ENCODE assay signal across 19 cellular contexts in genomic region chr14:50070840-50071548, GRCh38. TPM values are rescaled to one million over a fixed set of nuclear protein-coding genes. Genes with fewer than 3 reads are reported as not detected.
DNase-seq lines count a peak whose midpoint lies in the region; ATAC-seq and TF ChIP-seq lines count a peak whose summit lies in the region.
"Had no signal": no experiment of that assay in that cellular context is flagged by ENCODE, and none has a peak within 500 bp of the region (broad histone marks: within the 10 kb centered on the region; RNA-seq: fewer than 3 reads in every experiment).

No MANE protein-coding gene starts in this region.

- CTCF ChIA-PET in Panc1 (lab: Charles Lee): no interaction called here

- no peak overlapping the region for H3K9ac ChIP-seq in endodermal cell (ENCODE audit: extremely low read depth, low read length, poor library complexity, severe bottlenecking)
- H3K9ac ChIP-seq: BLaER1, GM23248 had no signal

- H3K4me3 Mint-ChIP-seq in memory B cell (no peak overlapping the region), endodermal cell (no peak overlapping the region)
- H3K4me3 Mint-ChIP-seq: activated T-helper 17 cell treated with anti-CD3 and anti-CD28 coated beads, Interleukin-2, amount 50 U/mL, for 72 hours had no signal

- H3K36me3 Mint-ChIP-seq in memory B cell: peaks cover 23% of the 10 kb centered on the region
- peaks cover 8% of the 10 kb centered on the region for H3K36me3 Mint-ChIP-seq in endodermal cell (ENCODE audit: low read depth)

- H3K4me1 ChIP-seq in Panc1 (ENCODE audit: control insufficient read depth, insufficient read depth, low read length): no peaks in the 10 kb centered on the region
- no peaks in the 10 kb centered on the region for H3K4me1 ChIP-seq in endodermal cell (ENCODE audit: control insufficient read depth, insufficient read depth, low read length)
- no peaks in the 10 kb centered on the region for H3K4me1 ChIP-seq in testis
- H3K4me1 ChIP-seq: BLaER1 had no signal

- intact Hi-C loops in Panc1 (cut with micrococcal nuclease; ENCODE audit: unreplicated experiment): loop anchor here (2.0 kb wide), 1 partner anchor 18 kb away; no protein-coding TSS in a partner anchor
- intact Hi-C loops in testis (cut with DNase I; ENCODE audit: low total_unique reads): no loop called here

- TF ChIP-seq CTCF in GM12865 (IDR thresholded peaks at IDR 0.05; ENCODE audit: insufficient read depth, low read depth, low read length, missing control alignments) (no peak), Panc1 (IDR thresholded peaks at IDR 0.05) (no peak), endodermal cell (conservative IDR thresholded peaks at IDR 0.05) (no peak), testis (IDR thresholded peaks at IDR 0.05) (no peak)

- H3K27me3 ChIP-seq in Panc1 (ENCODE audit: control insufficient read depth, insufficient read depth, low read length) (no peaks in the 10 kb centered on the region), endodermal cell (ENCODE audit: control insufficient read depth, insufficient read depth, low read length, poor library complexity, severe bottlenecking) (peaks cover 2% of the 10 kb centered on the region), testis (no peaks in the 10 kb centered on the region)
- H3K27me3 ChIP-seq: BLaER1, hepatocyte, right lobe of liver had no signal

- H3K36me3 ChIP-seq in Panc1 (ENCODE audit: control insufficient read depth, insufficient read depth, low read length) (no peaks in the 10 kb centered on the region), endodermal cell (ENCODE audit: control insufficient read depth, insufficient read depth, low read length) (no peaks in the 10 kb centered on the region), testis (ENCODE audit: low read depth, missing control alignments) (no peaks in the 10 kb centered on the region)
- H3K36me3 ChIP-seq: BLaER1, right lobe of liver had no signal

- in situ Hi-C loops in Panc1 (cut with HindIII; ENCODE audit: low pct_unique_long_range_greater_than_20kb, low sequenced_read_pairs): no loop called here

- H3K4me1 Mint-ChIP-seq in memory B cell: peaks cover 24% of the 10 kb centered on the region
- H3K4me1 Mint-ChIP-seq in endodermal cell: peaks cover 12% of the 10 kb centered on the region

- POLR2A ChIA-PET in Panc1 (lab: Charles Lee): no interaction called here

- 72 to 86% methylated on average over 6 to 13 of the region's 13 CpGs for WGBS in endodermal cell (ENCODE audit: insufficient coverage in 1 of 2, insufficient read length in 1 of 2), 2 experiments
- 80 to 81% methylated on average over 13 of the region's 13 CpGs for WGBS in testis, 2 donors

- peak; percentile 35 for DNase-seq in GM12865 (ENCODE audit: low read depth)
- no peak for DNase-seq in Panc1 (ENCODE audit: low read depth, low spot score)
- DNase-seq in memory B cell (ENCODE audit: low spot score in 2 of 2): no peak
- no peak for DNase-seq in endodermal cell
- no peak for DNase-seq in testis
- DNase-seq: activated CD4-positive, alpha-beta T cell treated with anti-CD3 and anti-CD28 coated beads for 1 hour; central memory CD4-positive, alpha-beta T cell; DMS153; GM23248; kidney; NCI-H187; NCI-H510A; right lobe of liver; SIG-M5 had no signal

- H3K27ac Mint-ChIP-seq in memory B cell: peak overlapping the region; percentile 7
- no peak overlapping the region for H3K27ac Mint-ChIP-seq in endodermal cell
- H3K27ac Mint-ChIP-seq: activated T-helper 17 cell treated with anti-CD3 and anti-CD28 coated beads, Interleukin-2, amount 50 U/mL, for 72 hours had no signal

- no peaks in the 10 kb centered on the region for H3K9me3 ChIP-seq in Panc1 (ENCODE audit: control insufficient read depth, insufficient read depth, low read depth, low read length)
- no peaks in the 10 kb centered on the region for H3K9me3 ChIP-seq in endodermal cell (ENCODE audit: control insufficient read depth, low read length)
- no peaks in the 10 kb centered on the region for H3K9me3 ChIP-seq in testis
- H3K9me3 ChIP-seq: BLaER1, right lobe of liver had no signal

- H3K4me3 ChIP-seq in GM12865 (ENCODE audit: low read depth, low read length) (no peak overlapping the region), Panc1 (ENCODE audit: low read depth in 2 of 2, low read length in 2 of 2) (no peak overlapping the region), endodermal cell (ENCODE audit: low read length) (no peak overlapping the region), testis (no peak overlapping the region)
- H3K4me3 ChIP-seq: BLaER1, GM23248, hepatocyte, right lobe of liver had no signal

- H3K9me3 Mint-ChIP-seq in memory B cell (peaks cover 1% of the 10 kb centered on the region), endodermal cell (peaks cover 19% of the 10 kb centered on the region)
- H3K9me3 Mint-ChIP-seq: activated T-helper 17 cell treated with anti-CD3 and anti-CD28 coated beads, Interleukin-2, amount 50 U/mL, for 72 hours had no signal

- H3K27me3 Mint-ChIP-seq in memory B cell (no peaks in the 10 kb centered on the region), endodermal cell (ENCODE audit: insufficient read depth) (peaks cover 9% of the 10 kb centered on the region)
- H3K27me3 Mint-ChIP-seq: activated T-helper 17 cell treated with anti-CD3 and anti-CD28 coated beads, Interleukin-2, amount 50 U/mL, for 72 hours had no signal

- no peak for TF ChIP-seq POLR2A in testis (IDR thresholded peaks at IDR 0.05)

- BruUV-seq in Panc1 (replicated peaks; lab: Mats Ljungman, UMichigan): no TSS peak

- H3K27ac ChIP-seq in Panc1 (ENCODE audit: low read length) (peak overlapping the region; percentile 44; the same call in 1 of the 2 replicates), endodermal cell (ENCODE audit: low read depth, low read length) (no peak overlapping the region), testis (no peak overlapping the region)
- H3K27ac ChIP-seq: BLaER1, GM23248, hepatocyte, right lobe of liver had no signal

- ATAC-seq in GM21423 (IDR thresholded peaks at IDR 0.05; ENCODE audit: unreplicated experiment) (peak; percentile 58), Panc1 (no peak), memory B cell (ENCODE audit: low read depth) (peak; percentile 17), GM21619 (IDR thresholded peaks at IDR 0.05; ENCODE audit: unreplicated experiment) (no peak)
- ATAC-seq: right lobe of liver had no signal

RNA-seq across cellular contexts. Expression of gene VCPKMT, which starts 45.4 kb away (rescaled TPM):
- total RNA-seq in Panc1 (2021; ENCODE audit: unreplicated experiment) (6.1 TPM), endodermal cell (10 to 100 TPM in 1 of 2 donors, 1 to 10 TPM in 1; 9.6 to 13.4 TPM), testis (10 to 100 TPM in 1 of 2 donors, 1 to 10 TPM in 1; 8.5 to 10.2 TPM)
- 3.7 TPM for polyA plus RNA-seq in Panc1 (2012; ENCODE audit: insufficient read length)
- polyA plus RNA-seq in endodermal cell (2013, experiment 1 of 2): 13.3 TPM
- 13.7 TPM for polyA plus RNA-seq in endodermal cell (2013, experiment 2 of 2)
- 14.5 TPM for polyA plus RNA-seq in testis (ENCODE audit: insufficient read depth, low read depth, low replicate concordance)

Comparison
In these comparisons a context has a peak if more than half of its experiments do, and no peak if none do; other contexts are left out.
1. ATAC-seq: peak in GM21423 (single experiment) and memory B cell (single experiment); none in Panc1 (single experiment) and GM21619 (single experiment).